In the genomic region with DNA sequence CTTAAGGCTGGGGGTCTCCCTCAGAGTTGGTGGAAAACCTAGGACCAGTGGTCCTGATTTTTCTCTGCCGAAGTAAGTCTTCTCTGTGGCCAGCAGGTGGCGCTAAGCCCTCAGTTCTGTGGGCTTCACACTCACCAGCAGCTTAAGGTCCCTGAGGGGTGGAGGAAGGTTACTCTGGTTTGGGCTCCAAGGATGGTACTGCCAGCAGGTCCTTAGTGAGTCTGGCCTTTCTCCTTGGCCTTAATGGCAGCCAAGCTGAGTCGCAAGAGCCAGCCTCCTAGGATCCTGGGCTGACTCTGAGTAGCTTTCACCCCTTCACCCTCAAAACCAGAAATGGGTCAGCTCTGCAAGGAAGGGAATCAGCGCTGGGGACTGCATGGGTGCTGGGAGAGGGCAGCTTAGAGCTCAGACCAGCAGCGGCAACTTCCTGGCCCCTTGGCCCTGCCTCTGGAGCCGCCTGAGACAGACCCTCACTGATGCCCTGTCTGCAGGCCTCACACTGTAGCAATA, we compare ENCODE assay signal across 8 cellular contexts. TPM values are rescaled to one million over a fixed set of nuclear protein-coding genes. Genes with fewer than 3 reads are reported as not detected.
A peak's percentile ranks its signal among the peaks of the same experiment; 100 is the strongest.
DNase-seq lines count a peak whose midpoint lies in the region; ATAC-seq and TF ChIP-seq lines count a peak whose summit lies in the region.

No MANE protein-coding gene starts in this region.

- H2AFZ ChIP-seq in PC-9 = no peak overlapping the region

- CTCF ChIA-PET in A673 (lab: Charles Lee) = interaction anchor here (0.6 to 1.7 kb wide), 3 partner anchors 124 to 154 kb away, joined by 3 to 18 read pairs (median 4); no protein-coding TSS in a partner anchor
- CTCF ChIA-PET in PC-9 (lab: Charles Lee) = interaction anchor here (0.5 to 1.3 kb wide), 4 partner anchors 87 to 591 kb away, joined by 3 to 6 read pairs (median 4); no protein-coding TSS in a partner anchor

- H3K4me1 ChIP-seq in A673 (ENCODE audit: insufficient read depth, low read length, poor library complexity, severe bottlenecking) = no peaks in the 10 kb centered on the region
- H3K4me1 ChIP-seq in PC-9 (replicated peaks; ENCODE audit: insufficient read depth) = no peaks in the 10 kb centered on the region

- no peaks in the 10 kb centered on the region for H3F3A ChIP-seq in PC-9 (ENCODE audit: insufficient read depth, low read depth)

- H3K9me3 ChIP-seq in A673 (ENCODE audit: low read depth, low read length, poor library complexity, severe bottlenecking) (no peaks in the 10 kb centered on the region), PC-9 (ENCODE audit: insufficient read depth, low read depth) (no peaks in the 10 kb centered on the region)

- peaks cover 6% of the 10 kb centered on the region; the same call in 1 of the 2 replicates for H4K20me1 ChIP-seq in PC-9 (ENCODE audit: insufficient read depth)

- H3K4me3 ChIP-seq in A673 (ENCODE audit: low read depth, low read length, poor library complexity, severe bottlenecking) (no peak overlapping the region), PC-9 (no peak overlapping the region)
- H3K4me3 ChIP-seq in Jurkat, Clone E6-1 (ENCODE audit: low read length) = no peak overlapping the region

- H3K27me3 ChIP-seq in A673 (replicated peaks; ENCODE audit: insufficient read depth, low read depth, low read length, poor library complexity) (no peaks in the 10 kb centered on the region), PC-9 (ENCODE audit: insufficient read depth, low read depth) (no peaks in the 10 kb centered on the region)

- DNase-seq in A673 (ENCODE audit: low spot score) (peak; percentile 86), PC-9 (peak; percentile 54 to 60), fibroblast of peridontal ligament (ENCODE audit: extremely low read depth) (peak; percentile 86), non-pigmented ciliary epithelial cell (ENCODE audit: low read depth) (peak; percentile 32), substantia nigra (lab: John Stamatoyannopoulos, UW) (peak in 47 of 49 donors; percentile 13 to 87 (median 63))
- DNase-seq in Jurkat, Clone E6-1 (ENCODE audit: low read depth, low spot score) = peak; percentile 78
- DNase-seq in activated T-cell treated with anti-CD3 and anti-CD28 coated beads, Interleukin-2, amount 50 U/mL, for 48 hours = peak; percentile 83 to 86

- ATAC-seq in GM18861 (IDR thresholded peaks at IDR 0.05; ENCODE audit: unreplicated experiment) = peak; percentile 49

- no peaks in the 10 kb centered on the region for H3K9me2 ChIP-seq in PC-9 (ENCODE audit: insufficient read depth)

- TF ChIP-seq CTCF in A673 (conservative IDR thresholded peaks at IDR 0.05; ENCODE audit: low read depth, low read length) (peak; percentile 82), PC-9 (conservative IDR thresholded peaks at IDR 0.05) (peak; percentile 95)

- no peak overlapping the region for H3K4me2 ChIP-seq in PC-9

- no peaks in the 10 kb centered on the region for H3K79me2 ChIP-seq in PC-9 (ENCODE audit: low read depth)

- H3K27ac ChIP-seq in A673 (ENCODE audit: low read depth, low read length, poor library complexity, severe bottlenecking) (no peak overlapping the region), PC-9 (no peak overlapping the region), substantia nigra (ENCODE audit: low read depth, low read length, poor library complexity, severe bottlenecking) (no peak overlapping the region)

- BruUV-seq in A673 (replicated peaks; lab: Mats Ljungman, UMichigan) (no TSS peak), PC-9 (replicated peaks; lab: Mats Ljungman, UMichigan) (no TSS peak)

- POLR2A ChIA-PET in A673 (lab: Charles Lee; ENCODE audit: low non-redundant PET) = no interaction called here
- POLR2A ChIA-PET in PC-9 (lab: Charles Lee; ENCODE audit: unreplicated experiment) = no interaction called here

- intact Hi-C loops in A673 (cut with micrococcal nuclease; ENCODE audit: unreplicated experiment) (loop anchor here (1.0 to 10.0 kb wide), 2 partner anchors 144 to 351 kb away; a partner anchor contains a TSS), PC-9 (cut with micrococcal nuclease; ENCODE audit: unreplicated experiment) (loop anchor here (2.0 kb wide), 1 partner anchor 153 kb away; no protein-coding TSS in a partner anchor)

- H3K36me3 ChIP-seq in A673 (ENCODE audit: insufficient read depth, low read length, poor library complexity, severe bottlenecking) (no peaks in the 10 kb centered on the region), PC-9 (ENCODE audit: low read depth) (no peaks in the 10 kb centered on the region)

RNA-seq across cellular contexts. Expression of a gene that starts 4.4 kb away (rescaled TPM):
- total RNA-seq in A673 (2021) = 0.34 and 0.59 TPM in 2 replicates
- polyA plus RNA-seq in Jurkat, Clone E6-1 (2012; ENCODE audit: insufficient read depth, insufficient read length) = 6.6 TPM
- 0.26 and 0.93 TPM in 2 replicates for total RNA-seq in PC-9 (2021)

RNA-seq across cellular contexts. Expression of a gene that starts 32.5 kb away (rescaled TPM):
- 5.0 and 5.8 TPM in 2 replicates for total RNA-seq in A673 (2021)
- 6.0 TPM for polyA plus RNA-seq in Jurkat, Clone E6-1 (2012; ENCODE audit: insufficient read depth, insufficient read length)
- total RNA-seq in PC-9 (2021) = 0.15 and 0.33 TPM in 2 replicates

Comparison
In these comparisons a context has a peak if more than half of its experiments do, and no peak if none do; other contexts are left out.
1. DNase-seq: peak in every context shown above with its lines; median percentile 86 in A673; 86 in fibroblast of peridontal ligament; 84 in activated T-cell treated with anti-CD3 and anti-CD28 coated beads, Interleukin-2, amount 50 U/mL, for 48 hours; 78 in Jurkat, Clone E6-1; 63 in substantia nigra; 57 in PC-9; 32 in non-pigmented ciliary epithelial cell.